In the genomic region with DNA sequence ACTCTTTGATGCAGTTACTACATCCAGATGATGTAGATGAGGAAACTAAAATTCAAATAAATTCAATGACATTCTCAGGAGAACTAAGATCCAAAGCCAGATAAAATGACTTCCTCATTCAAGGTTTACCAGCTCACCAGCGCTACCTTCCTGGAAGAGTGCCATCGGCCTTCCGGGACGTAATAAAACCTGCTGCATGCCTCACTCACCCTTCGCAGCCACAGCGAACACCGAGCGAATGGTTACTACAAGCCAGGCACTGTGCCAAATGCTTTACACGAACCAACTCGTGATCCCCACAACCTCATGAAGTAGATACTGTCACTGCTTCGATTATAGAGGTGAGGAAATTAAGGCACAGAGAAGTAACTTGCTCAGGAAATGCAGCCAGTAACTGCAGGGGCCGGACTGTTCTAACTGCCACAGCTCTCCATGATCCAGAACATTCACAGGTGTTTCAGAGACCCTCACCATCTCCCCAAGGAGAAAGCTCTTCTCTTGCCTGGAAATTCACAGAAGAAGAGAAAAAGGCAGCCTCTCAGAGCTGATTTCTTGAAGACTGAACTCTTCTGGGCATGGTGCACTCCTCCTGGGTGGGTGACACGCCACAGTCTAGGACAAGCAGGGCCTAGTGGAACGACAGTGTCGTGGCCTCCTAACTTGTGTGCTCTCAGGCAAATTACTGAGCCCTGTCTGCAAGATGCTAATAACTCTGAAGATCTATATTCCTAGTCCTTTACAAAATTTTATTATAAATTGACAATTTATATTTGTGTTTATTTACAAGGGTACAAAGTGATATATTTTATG, we compare ENCODE assay signal across 1 cellular context.
A peak's percentile ranks its signal among the peaks of the same experiment; 100 is the strongest.
TF ChIP-seq lines count a peak whose summit lies in the region.

No MANE protein-coding gene starts in this region.

TF ChIP-seq in HEK293, 187 proteins besides CTCF, POLR2A, EP300 and RAD21 (continued from another document and continues in another):
- TF ChIP-seq, protein P1, sequence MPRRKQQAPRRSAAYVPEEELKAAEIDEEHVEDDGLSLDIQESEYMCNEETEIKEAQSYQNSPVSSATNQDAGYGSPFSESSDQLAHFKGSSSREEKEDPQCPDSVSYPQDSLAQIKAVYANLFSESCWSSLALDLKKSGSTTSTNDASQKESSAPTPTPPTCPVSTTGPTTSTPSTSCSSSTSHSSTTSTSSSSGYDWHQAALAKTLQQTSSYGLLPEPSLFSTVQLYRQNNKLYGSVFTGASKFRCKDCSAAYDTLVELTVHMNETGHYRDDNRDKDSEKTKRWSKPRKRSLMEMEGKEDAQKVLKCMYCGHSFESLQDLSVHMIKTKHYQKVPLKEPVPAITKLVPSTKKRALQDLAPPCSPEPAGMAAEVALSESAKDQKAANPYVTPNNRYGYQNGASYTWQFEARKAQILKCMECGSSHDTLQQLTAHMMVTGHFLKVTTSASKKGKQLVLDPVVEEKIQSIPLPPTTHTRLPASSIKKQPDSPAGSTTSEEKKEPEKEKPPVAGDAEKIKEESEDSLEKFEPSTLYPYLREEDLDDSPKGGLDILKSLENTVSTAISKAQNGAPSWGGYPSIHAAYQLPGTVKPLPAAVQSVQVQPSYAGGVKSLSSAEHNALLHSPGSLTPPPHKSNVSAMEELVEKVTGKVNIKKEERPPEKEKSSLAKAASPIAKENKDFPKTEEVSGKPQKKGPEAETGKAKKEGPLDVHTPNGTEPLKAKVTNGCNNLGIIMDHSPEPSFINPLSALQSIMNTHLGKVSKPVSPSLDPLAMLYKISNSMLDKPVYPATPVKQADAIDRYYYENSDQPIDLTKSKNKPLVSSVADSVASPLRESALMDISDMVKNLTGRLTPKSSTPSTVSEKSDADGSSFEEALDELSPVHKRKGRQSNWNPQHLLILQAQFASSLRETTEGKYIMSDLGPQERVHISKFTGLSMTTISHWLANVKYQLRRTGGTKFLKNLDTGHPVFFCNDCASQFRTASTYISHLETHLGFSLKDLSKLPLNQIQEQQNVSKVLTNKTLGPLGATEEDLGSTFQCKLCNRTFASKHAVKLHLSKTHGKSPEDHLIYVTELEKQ (tag by site-specific recombination; IDR thresholded peaks at IDR 0.05; ENCODE audit: borderline replicate concordance) = no peak
- TF ChIP-seq, protein P2, sequence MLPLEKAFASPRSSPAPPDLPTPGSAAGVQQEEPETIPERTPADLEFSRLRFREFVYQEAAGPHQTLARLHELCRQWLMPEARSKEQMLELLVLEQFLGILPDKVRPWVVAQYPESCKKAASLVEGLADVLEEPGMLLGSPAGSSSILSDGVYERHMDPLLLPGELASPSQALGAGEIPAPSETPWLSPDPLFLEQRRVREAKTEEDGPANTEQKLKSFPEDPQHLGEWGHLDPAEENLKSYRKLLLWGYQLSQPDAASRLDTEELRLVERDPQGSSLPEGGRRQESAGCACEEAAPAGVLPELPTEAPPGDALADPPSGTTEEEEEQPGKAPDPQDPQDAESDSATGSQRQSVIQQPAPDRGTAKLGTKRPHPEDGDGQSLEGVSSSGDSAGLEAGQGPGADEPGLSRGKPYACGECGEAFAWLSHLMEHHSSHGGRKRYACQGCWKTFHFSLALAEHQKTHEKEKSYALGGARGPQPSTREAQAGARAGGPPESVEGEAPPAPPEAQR (tag by site-specific recombination; IDR thresholded peaks at IDR 0.05) = no peak
- TF ChIP-seq, protein P3, sequence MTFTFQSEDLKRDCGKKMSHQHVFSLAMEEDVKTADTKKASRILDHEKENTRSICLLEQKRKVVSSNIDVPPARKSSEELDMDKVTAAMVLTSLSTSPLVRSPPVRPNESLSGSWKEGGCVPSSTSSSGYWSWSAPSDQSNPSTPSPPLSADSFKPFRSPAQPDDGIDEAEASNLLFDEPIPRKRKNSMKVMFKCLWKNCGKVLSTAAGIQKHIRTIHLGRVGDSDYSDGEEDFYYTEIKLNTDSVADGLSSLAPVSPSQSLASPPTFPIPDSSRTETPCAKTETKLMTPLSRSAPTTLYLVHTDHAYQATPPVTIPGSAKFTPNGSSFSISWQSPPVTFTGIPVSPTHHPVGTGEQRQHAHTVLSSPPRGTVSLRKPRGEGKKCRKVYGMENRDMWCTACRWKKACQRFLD (tag by site-specific recombination; IDR thresholded peaks at IDR 0.05) = no peak
- TF ChIP-seq ZNF10 (tag by site-specific recombination; IDR thresholded peaks at IDR 0.05) (no peak), ZNF423 (tag by site-specific recombination; IDR thresholded peaks at IDR 0.05) (no peak), SCRT1 (tag by site-specific recombination; IDR thresholded peaks at IDR 0.05; ENCODE audit: borderline replicate concordance) (peak; percentile 62; the same call in 1 of the 2 replicates), ZBTB7A (tag by site-specific recombination; IDR thresholded peaks at IDR 0.05; ENCODE audit: low read depth) (no peak), ZNF184 (tag by site-specific recombination; IDR thresholded peaks at IDR 0.05) (no peak; the same call in 1 of the 2 replicates), ZXDB (tag by site-specific recombination; IDR thresholded peaks at IDR 0.05) (no peak), ZNF221 (tag by site-specific recombination; IDR thresholded peaks at IDR 0.05; ENCODE audit: borderline replicate concordance) (no peak), ZFP69B (tag by site-specific recombination; IDR thresholded peaks at IDR 0.05) (peak; percentile 38; the same call in 1 of the 2 replicates), ZNF670 (tag by site-specific recombination; IDR thresholded peaks at IDR 0.05; ENCODE audit: low read depth) (no peak), ZNF335 (tag by site-specific recombination; conservative IDR thresholded peaks at IDR 0.05) (no peak), ZNF146 (tag by site-specific recombination; IDR thresholded peaks at IDR 0.05) (no peak), ZSCAN23 (tag by site-specific recombination; IDR thresholded peaks at IDR 0.05) (no peak), ZNF16 (tag by site-specific recombination; IDR thresholded peaks at IDR 0.05; ENCODE audit: low read depth) (no peak), ZNF48 (tag by site-specific recombination; IDR thresholded peaks at IDR 0.05) (no peak), PRDM1 (tag by site-specific recombination; IDR thresholded peaks at IDR 0.05) (peak; percentile 80), GLI2 (tag by site-specific recombination; IDR thresholded peaks at IDR 0.05; ENCODE audit: borderline replicate concordance, low read depth) (no peak), YY1 (tag by site-specific recombination; IDR thresholded peaks at IDR 0.05) (no peak), ZNF202 (tag by site-specific recombination; IDR thresholded peaks at IDR 0.05; ENCODE audit: borderline replicate concordance) (no peak), RBAK (tag by site-specific recombination; IDR thresholded peaks at IDR 0.05) (no peak), ZNF19 (tag by site-specific recombination; IDR thresholded peaks at IDR 0.05; ENCODE audit: low read depth) (no peak), ZSCAN16 (tag by site-specific recombination; IDR thresholded peaks at IDR 0.05) (no peak), ZNF514 (tag by site-specific recombination; IDR thresholded peaks at IDR 0.05) (no peak), ZNF654 (tag by site-specific recombination; IDR thresholded peaks at IDR 0.05; ENCODE audit: low read depth) (no peak), SETDB1 (IDR thresholded peaks at IDR 0.05; ENCODE audit: insufficient read length, low read length) (no peak)
- TF ChIP-seq, protein P4, sequence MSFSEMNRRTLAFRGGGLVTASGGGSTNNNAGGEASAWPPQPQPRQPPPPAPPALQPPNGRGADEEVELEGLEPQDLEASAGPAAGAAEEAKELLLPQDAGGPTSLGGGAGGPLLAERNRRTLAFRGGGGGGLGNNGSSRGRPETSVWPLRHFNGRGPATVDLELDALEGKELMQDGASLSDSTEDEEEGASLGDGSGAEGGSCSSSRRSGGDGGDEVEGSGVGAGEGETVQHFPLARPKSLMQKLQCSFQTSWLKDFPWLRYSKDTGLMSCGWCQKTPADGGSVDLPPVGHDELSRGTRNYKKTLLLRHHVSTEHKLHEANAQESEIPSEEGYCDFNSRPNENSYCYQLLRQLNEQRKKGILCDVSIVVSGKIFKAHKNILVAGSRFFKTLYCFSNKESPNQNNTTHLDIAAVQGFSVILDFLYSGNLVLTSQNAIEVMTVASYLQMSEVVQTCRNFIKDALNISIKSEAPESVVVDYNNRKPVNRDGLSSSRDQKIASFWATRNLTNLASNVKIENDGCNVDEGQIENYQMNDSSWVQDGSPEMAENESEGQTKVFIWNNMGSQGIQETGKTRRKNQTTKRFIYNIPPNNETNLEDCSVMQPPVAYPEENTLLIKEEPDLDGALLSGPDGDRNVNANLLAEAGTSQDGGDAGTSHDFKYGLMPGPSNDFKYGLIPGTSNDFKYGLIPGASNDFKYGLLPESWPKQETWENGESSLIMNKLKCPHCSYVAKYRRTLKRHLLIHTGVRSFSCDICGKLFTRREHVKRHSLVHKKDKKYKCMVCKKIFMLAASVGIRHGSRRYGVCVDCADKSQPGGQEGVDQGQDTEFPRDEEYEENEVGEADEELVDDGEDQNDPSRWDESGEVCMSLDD (tag by site-specific recombination; IDR thresholded peaks at IDR 0.05) = no peak; the same call in 1 of the 2 replicates
- TF ChIP-seq, protein P5, sequence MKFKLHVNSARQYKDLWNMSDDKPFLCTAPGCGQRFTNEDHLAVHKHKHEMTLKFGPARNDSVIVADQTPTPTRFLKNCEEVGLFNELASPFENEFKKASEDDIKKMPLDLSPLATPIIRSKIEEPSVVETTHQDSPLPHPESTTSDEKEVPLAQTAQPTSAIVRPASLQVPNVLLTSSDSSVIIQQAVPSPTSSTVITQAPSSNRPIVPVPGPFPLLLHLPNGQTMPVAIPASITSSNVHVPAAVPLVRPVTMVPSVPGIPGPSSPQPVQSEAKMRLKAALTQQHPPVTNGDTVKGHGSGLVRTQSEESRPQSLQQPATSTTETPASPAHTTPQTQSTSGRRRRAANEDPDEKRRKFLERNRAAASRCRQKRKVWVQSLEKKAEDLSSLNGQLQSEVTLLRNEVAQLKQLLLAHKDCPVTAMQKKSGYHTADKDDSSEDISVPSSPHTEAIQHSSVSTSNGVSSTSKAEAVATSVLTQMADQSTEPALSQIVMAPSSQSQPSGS (tag by site-specific recombination; IDR thresholded peaks at IDR 0.05; ENCODE audit: low read depth) = peak; percentile 29; the same call in 1 of the 2 replicates
- TF ChIP-seq, protein P6, sequence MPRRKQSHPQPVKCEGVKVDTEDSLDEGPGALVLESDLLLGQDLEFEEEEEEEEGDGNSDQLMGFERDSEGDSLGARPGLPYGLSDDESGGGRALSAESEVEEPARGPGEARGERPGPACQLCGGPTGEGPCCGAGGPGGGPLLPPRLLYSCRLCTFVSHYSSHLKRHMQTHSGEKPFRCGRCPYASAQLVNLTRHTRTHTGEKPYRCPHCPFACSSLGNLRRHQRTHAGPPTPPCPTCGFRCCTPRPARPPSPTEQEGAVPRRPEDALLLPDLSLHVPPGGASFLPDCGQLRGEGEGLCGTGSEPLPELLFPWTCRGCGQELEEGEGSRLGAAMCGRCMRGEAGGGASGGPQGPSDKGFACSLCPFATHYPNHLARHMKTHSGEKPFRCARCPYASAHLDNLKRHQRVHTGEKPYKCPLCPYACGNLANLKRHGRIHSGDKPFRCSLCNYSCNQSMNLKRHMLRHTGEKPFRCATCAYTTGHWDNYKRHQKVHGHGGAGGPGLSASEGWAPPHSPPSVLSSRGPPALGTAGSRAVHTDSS (tag by site-specific recombination; IDR thresholded peaks at IDR 0.05) = no peak
- TF ChIP-seq, protein P7, sequence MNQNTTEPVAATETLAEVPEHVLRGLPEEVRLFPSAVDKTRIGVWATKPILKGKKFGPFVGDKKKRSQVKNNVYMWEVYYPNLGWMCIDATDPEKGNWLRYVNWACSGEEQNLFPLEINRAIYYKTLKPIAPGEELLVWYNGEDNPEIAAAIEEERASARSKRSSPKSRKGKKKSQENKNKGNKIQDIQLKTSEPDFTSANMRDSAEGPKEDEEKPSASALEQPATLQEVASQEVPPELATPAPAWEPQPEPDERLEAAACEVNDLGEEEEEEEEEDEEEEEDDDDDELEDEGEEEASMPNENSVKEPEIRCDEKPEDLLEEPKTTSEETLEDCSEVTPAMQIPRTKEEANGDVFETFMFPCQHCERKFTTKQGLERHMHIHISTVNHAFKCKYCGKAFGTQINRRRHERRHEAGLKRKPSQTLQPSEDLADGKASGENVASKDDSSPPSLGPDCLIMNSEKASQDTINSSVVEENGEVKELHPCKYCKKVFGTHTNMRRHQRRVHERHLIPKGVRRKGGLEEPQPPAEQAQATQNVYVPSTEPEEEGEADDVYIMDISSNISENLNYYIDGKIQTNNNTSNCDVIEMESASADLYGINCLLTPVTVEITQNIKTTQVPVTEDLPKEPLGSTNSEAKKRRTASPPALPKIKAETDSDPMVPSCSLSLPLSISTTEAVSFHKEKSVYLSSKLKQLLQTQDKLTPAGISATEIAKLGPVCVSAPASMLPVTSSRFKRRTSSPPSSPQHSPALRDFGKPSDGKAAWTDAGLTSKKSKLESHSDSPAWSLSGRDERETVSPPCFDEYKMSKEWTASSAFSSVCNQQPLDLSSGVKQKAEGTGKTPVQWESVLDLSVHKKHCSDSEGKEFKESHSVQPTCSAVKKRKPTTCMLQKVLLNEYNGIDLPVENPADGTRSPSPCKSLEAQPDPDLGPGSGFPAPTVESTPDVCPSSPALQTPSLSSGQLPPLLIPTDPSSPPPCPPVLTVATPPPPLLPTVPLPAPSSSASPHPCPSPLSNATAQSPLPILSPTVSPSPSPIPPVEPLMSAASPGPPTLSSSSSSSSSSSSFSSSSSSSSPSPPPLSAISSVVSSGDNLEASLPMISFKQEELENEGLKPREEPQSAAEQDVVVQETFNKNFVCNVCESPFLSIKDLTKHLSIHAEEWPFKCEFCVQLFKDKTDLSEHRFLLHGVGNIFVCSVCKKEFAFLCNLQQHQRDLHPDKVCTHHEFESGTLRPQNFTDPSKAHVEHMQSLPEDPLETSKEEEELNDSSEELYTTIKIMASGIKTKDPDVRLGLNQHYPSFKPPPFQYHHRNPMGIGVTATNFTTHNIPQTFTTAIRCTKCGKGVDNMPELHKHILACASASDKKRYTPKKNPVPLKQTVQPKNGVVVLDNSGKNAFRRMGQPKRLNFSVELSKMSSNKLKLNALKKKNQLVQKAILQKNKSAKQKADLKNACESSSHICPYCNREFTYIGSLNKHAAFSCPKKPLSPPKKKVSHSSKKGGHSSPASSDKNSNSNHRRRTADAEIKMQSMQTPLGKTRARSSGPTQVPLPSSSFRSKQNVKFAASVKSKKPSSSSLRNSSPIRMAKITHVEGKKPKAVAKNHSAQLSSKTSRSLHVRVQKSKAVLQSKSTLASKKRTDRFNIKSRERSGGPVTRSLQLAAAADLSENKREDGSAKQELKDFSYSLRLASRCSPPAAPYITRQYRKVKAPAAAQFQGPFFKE (tag by site-specific recombination; IDR thresholded peaks at IDR 0.05; ENCODE audit: borderline replicate concordance) = no peak
- TF ChIP-seq, protein P8, sequence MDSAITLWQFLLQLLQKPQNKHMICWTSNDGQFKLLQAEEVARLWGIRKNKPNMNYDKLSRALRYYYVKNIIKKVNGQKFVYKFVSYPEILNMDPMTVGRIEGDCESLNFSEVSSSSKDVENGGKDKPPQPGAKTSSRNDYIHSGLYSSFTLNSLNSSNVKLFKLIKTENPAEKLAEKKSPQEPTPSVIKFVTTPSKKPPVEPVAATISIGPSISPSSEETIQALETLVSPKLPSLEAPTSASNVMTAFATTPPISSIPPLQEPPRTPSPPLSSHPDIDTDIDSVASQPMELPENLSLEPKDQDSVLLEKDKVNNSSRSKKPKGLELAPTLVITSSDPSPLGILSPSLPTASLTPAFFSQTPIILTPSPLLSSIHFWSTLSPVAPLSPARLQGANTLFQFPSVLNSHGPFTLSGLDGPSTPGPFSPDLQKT (IDR thresholded peaks at IDR 0.05; ENCODE audit: borderline replicate concordance, low read depth, low read length) = no peak
- TF ChIP-seq, protein P9, sequence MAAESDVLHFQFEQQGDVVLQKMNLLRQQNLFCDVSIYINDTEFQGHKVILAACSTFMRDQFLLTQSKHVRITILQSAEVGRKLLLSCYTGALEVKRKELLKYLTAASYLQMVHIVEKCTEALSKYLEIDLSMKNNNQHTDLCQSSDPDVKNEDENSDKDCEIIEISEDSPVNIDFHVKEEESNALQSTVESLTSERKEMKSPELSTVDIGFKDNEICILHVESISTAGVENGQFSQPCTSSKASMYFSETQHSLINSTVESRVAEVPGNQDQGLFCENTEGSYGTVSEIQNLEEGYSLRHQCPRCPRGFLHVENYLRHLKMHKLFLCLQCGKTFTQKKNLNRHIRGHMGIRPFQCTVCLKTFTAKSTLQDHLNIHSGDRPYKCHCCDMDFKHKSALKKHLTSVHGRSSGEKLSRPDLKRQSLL (tag by site-specific recombination; IDR thresholded peaks at IDR 0.05) = no peak
